In genomic region chr19:18194554-18195238, GRCh38 we compare ENCODE assay signal across 8 cellular contexts. TPM values are rescaled to one million over a fixed set of nuclear protein-coding genes. Genes with fewer than 3 reads are reported as not detected.
DNase-seq lines count a peak whose midpoint lies in the region; ATAC-seq and TF ChIP-seq lines count a peak whose summit lies in the region.

No MANE protein-coding gene starts in this region.

- no peak for TF ChIP-seq CTCF in Loucy (conservative IDR thresholded peaks at IDR 0.05; ENCODE audit: low read length)
- TF ChIP-seq CTCF in type B pancreatic cell (conservative IDR thresholded peaks at IDR 0.05) = no peak
- no peak for TF ChIP-seq CTCF in brain microvascular endothelial cell (IDR thresholded peaks at IDR 0.05; ENCODE audit: low read depth, low read length, missing control alignments)

- H3K4me1 Mint-ChIP-seq in CD4-positive, CD25-positive, alpha-beta regulatory T cell = peaks cover 4 to 29% (median 10%) of the 10 kb centered on the region in 4 donors
- H3K4me1 Mint-ChIP-seq in type B pancreatic cell (ENCODE audit: unreplicated experiment) = peaks cover 12% of the 10 kb centered on the region

- no peak overlapping the region for H3K4me3 ChIP-seq in CD4-positive, CD25-positive, alpha-beta regulatory T cell (ENCODE audit: low read depth, low read length)
- H3K4me3 ChIP-seq in Loucy (ENCODE audit: low read length, poor library complexity, severe bottlenecking) (peak overlapping the region; percentile 90), brain microvascular endothelial cell (ENCODE audit: low read depth, low read length) (no peak overlapping the region)

- no peaks in the 10 kb centered on the region for H3K27me3 ChIP-seq in CD4-positive, CD25-positive, alpha-beta regulatory T cell (ENCODE audit: control insufficient read depth, insufficient read depth, low read length)
- no peaks in the 10 kb centered on the region for H3K27me3 ChIP-seq in Loucy (ENCODE audit: insufficient read depth, low read length, poor library complexity, severe bottlenecking)
- H3K27me3 ChIP-seq in layer of hippocampus (ENCODE audit: control insufficient read depth, insufficient read depth, low read length) = no peaks in the 10 kb centered on the region
- H3K27me3 ChIP-seq in brain microvascular endothelial cell (replicated peaks) = no peaks in the 10 kb centered on the region

- no peaks in the 10 kb centered on the region for H3K9me3 ChIP-seq in CD4-positive, CD25-positive, alpha-beta regulatory T cell (ENCODE audit: control insufficient read depth in 2 of 2, low read length in 2 of 2)
- no peaks in the 10 kb centered on the region for H3K9me3 ChIP-seq in Loucy (ENCODE audit: insufficient read depth, low read depth, low read length)

- H3K9me2 ChIP-seq in Loucy (replicated peaks; ENCODE audit: low read depth, low read length) = no peaks in the 10 kb centered on the region

- peaks cover 7% of the 10 kb centered on the region for H4K20me1 ChIP-seq in Loucy (ENCODE audit: insufficient read depth, low read length, poor library complexity, severe bottlenecking)

- no peak overlapping the region for H2AFZ ChIP-seq in Loucy (ENCODE audit: low read length)

- H3K27me3 Mint-ChIP-seq in CD4-positive, CD25-positive, alpha-beta regulatory T cell = peaks cover 4% of the 10 kb centered on the region
- H3K27me3 Mint-ChIP-seq in type B pancreatic cell = no peaks in the 10 kb centered on the region

- no peak overlapping the region for H3K9ac ChIP-seq in Loucy (ENCODE audit: low read depth, low read length, poor library complexity, severe bottlenecking)

- ATAC-seq in CD4-positive, CD25-positive, alpha-beta regulatory T cell (ENCODE audit: low read depth in 2 of 2) = no peak
- ATAC-seq in activated naive CD4-positive, alpha-beta T cell treated with anti-CD3 and anti-CD28 coated beads, Interleukin-2, amount 50 U/mL, for 72 hours = no peak

- H3K79me2 ChIP-seq in Loucy (ENCODE audit: insufficient read depth, low read length) = peaks cover 12% of the 10 kb centered on the region

- H3K27ac ChIP-seq in CD4-positive, CD25-positive, alpha-beta regulatory T cell (ENCODE audit: insufficient read depth, low read length, poor library complexity, severe bottlenecking) = peak overlapping the region; percentile 23
- H3K27ac ChIP-seq in layer of hippocampus (ENCODE audit: low read depth, low read length) (peak overlapping the region; percentile 8), brain microvascular endothelial cell (no peak overlapping the region)

- peak overlapping the region; percentile 88 for H3K4me2 ChIP-seq in Loucy (ENCODE audit: low read depth, low read length, poor library complexity, severe bottlenecking)

- H3K4me3 Mint-ChIP-seq in CD4-positive, CD25-positive, alpha-beta regulatory T cell = peak overlapping the region; percentile 85 to 95 (median 88)
- H3K4me3 Mint-ChIP-seq in type B pancreatic cell = peak overlapping the region; percentile 93

- DNase-seq in CD4-positive, CD25-positive, alpha-beta regulatory T cell = peak in 1 of 3 donors; percentile 38
- DNase-seq in activated naive CD4-positive, alpha-beta T cell treated with anti-CD3 and anti-CD28 coated beads, Interleukin-2, amount 50 U/mL, for 72 hours (ENCODE audit: low spot score in 2 of 2) = peak in 1 of 2 donors; percentile 46
- DNase-seq in type B pancreatic cell (ENCODE audit: extremely low spot score, unreplicated experiment) (no peak), cortex of kidney (lab: John Stamatoyannopoulos, UW) (no peak), DMS79 treated with DMSO at 0.1 percent for 48 hours (lab: John Stamatoyannopoulos, UW) (no peak), brain microvascular endothelial cell (no peak)

- H3K36me3 ChIP-seq in CD4-positive, CD25-positive, alpha-beta regulatory T cell (ENCODE audit: control insufficient read depth, insufficient read depth, low read length) = peaks cover 3% of the 10 kb centered on the region
- H3K36me3 ChIP-seq in Loucy (ENCODE audit: insufficient read depth, low read length) = peaks cover 2% of the 10 kb centered on the region; the same call in 1 of the 2 replicates
- H3K36me3 ChIP-seq in brain microvascular endothelial cell (replicated peaks) = peaks cover 12% of the 10 kb centered on the region

- peaks cover 24% of the 10 kb centered on the region for H3K4me1 ChIP-seq in CD4-positive, CD25-positive, alpha-beta regulatory T cell (ENCODE audit: control insufficient read depth, insufficient read depth, low read length, poor library complexity, severe bottlenecking)
- peaks cover 17% of the 10 kb centered on the region for H3K4me1 ChIP-seq in Loucy (ENCODE audit: insufficient read depth, low read length, poor library complexity, severe bottlenecking)

- in situ Hi-C loops in brain microvascular endothelial cell (cut with HindIII; ENCODE audit: low pct_ligation_motif_present, low sequenced_read_pairs) = no loop called here

- peak overlapping the region; percentile 42 to 87 (median 48) for H3K27ac Mint-ChIP-seq in CD4-positive, CD25-positive, alpha-beta regulatory T cell
- peak overlapping the region; percentile 59 to 89 for H3K27ac Mint-ChIP-seq in activated naive CD4-positive, alpha-beta T cell treated with anti-CD3 and anti-CD28 coated beads, Interleukin-2, amount 50 U/mL, for 72 hours
- no peak overlapping the region for H3K27ac Mint-ChIP-seq in type B pancreatic cell

- no peaks in the 10 kb centered on the region for H3K9me3 Mint-ChIP-seq in CD4-positive, CD25-positive, alpha-beta regulatory T cell
- no peaks in the 10 kb centered on the region for H3K9me3 Mint-ChIP-seq in activated naive CD4-positive, alpha-beta T cell treated with anti-CD3 and anti-CD28 coated beads, Interleukin-2, amount 50 U/mL, for 72 hours
- no peaks in the 10 kb centered on the region for H3K9me3 Mint-ChIP-seq in type B pancreatic cell

- H3F3A ChIP-seq in Loucy (ENCODE audit: low read depth) = 0 out of 2 replicates have a peak, but pooled peaks cover 7% of the 10 kb centered on the region

- peaks cover 14% of the 10 kb centered on the region for H3K36me3 Mint-ChIP-seq in CD4-positive, CD25-positive, alpha-beta regulatory T cell
- no peaks in the 10 kb centered on the region for H3K36me3 Mint-ChIP-seq in activated naive CD4-positive, alpha-beta T cell treated with anti-CD3 and anti-CD28 coated beads, Interleukin-2, amount 50 U/mL, for 72 hours
- H3K36me3 Mint-ChIP-seq in type B pancreatic cell = peaks cover 8% of the 10 kb centered on the region

RNA-seq across cellular contexts. Expression of gene MPV17L2, which starts 1.7 kb away (rescaled TPM):
- 5.5 TPM for total RNA-seq in CD4-positive, CD25-positive, alpha-beta regulatory T cell
- 10 to 100 TPM; 11.3 to 20.8 (median 13.9) TPM for polyA plus RNA-seq in CD4-positive, CD25-positive, alpha-beta regulatory T cell
- total RNA-seq in activated naive CD4-positive, alpha-beta T cell treated with anti-CD3 and anti-CD28 coated beads, Interleukin-2, amount 50 U/mL, for 72 hours = 10 to 100 TPM in 1 of 2 donors, 1 to 10 TPM in 1; 5.4 to 14.0 TPM
- total RNA-seq in type B pancreatic cell (ENCODE audit: low replicate concordance) = 10.2 and 11.6 TPM in 2 replicates

RNA-seq across cellular contexts. Expression of gene RAB3A, which starts 9.1 kb away (rescaled TPM):
- 5.1 TPM for total RNA-seq in CD4-positive, CD25-positive, alpha-beta regulatory T cell
- polyA plus RNA-seq in CD4-positive, CD25-positive, alpha-beta regulatory T cell = 1 to 10 TPM in 2 of 4 donors, under 1 TPM in 2; 0.87 to 1.6 (median 1.2) TPM
- total RNA-seq in activated naive CD4-positive, alpha-beta T cell treated with anti-CD3 and anti-CD28 coated beads, Interleukin-2, amount 50 U/mL, for 72 hours = 1 to 10 TPM; 8.9 to 9.8 TPM
- 6.7 and 8.7 TPM in 2 replicates for total RNA-seq in type B pancreatic cell (ENCODE audit: low replicate concordance)

RNA-seq across cellular contexts. Expression of gene IFI30, which starts 21.1 kb away (rescaled TPM):
- 2.3 TPM for total RNA-seq in CD4-positive, CD25-positive, alpha-beta regulatory T cell
- polyA plus RNA-seq in CD4-positive, CD25-positive, alpha-beta regulatory T cell = 10 to 100 TPM in 2 of 4 donors, 1 to 10 TPM in 2; 7.1 to 17.8 (median 9.7) TPM
- 10 to 100 TPM; 28.0 to 65.3 TPM for total RNA-seq in activated naive CD4-positive, alpha-beta T cell treated with anti-CD3 and anti-CD28 coated beads, Interleukin-2, amount 50 U/mL, for 72 hours
- total RNA-seq in type B pancreatic cell (ENCODE audit: low replicate concordance) = 20.2 and 22.8 TPM in 2 replicates

RNA-seq across cellular contexts. Expression of gene PDE4C, which starts 31.5 kb away (rescaled TPM):
- not detected for total RNA-seq in CD4-positive, CD25-positive, alpha-beta regulatory T cell
- polyA plus RNA-seq in CD4-positive, CD25-positive, alpha-beta regulatory T cell = not detected
- total RNA-seq in activated naive CD4-positive, alpha-beta T cell treated with anti-CD3 and anti-CD28 coated beads, Interleukin-2, amount 50 U/mL, for 72 hours = 1 to 10 TPM in 1 of 2 donors, under 1 TPM in 1; 0.12 to 1.0 TPM
- 0.33 and 0.89 TPM in 2 replicates for total RNA-seq in type B pancreatic cell (ENCODE audit: low replicate concordance)

RNA-seq across cellular contexts. Expression of gene PIK3R2, which starts 41.7 kb away (rescaled TPM):
- total RNA-seq in CD4-positive, CD25-positive, alpha-beta regulatory T cell = 9.4 TPM
- polyA plus RNA-seq in CD4-positive, CD25-positive, alpha-beta regulatory T cell = 1 to 10 TPM in 2 of 4 donors, under 1 TPM in 2; 0.42 to 3.6 (median 2.0) TPM
- 10 to 100 TPM; 13.6 to 18.3 TPM for total RNA-seq in activated naive CD4-positive, alpha-beta T cell treated with anti-CD3 and anti-CD28 coated beads, Interleukin-2, amount 50 U/mL, for 72 hours
- 41.4 and 47.0 TPM in 2 replicates for total RNA-seq in type B pancreatic cell (ENCODE audit: low replicate concordance)
